ENCODE assay signal across 8 cellular contexts in genomic region chr1:92030701-92031107, GRCh38. TPM values are rescaled to one million over a fixed set of nuclear protein-coding genes. Genes with fewer than 3 reads are reported as not detected.
A peak's percentile ranks its signal among the peaks of the same experiment; 100 is the strongest.
DNase-seq lines count a peak whose midpoint lies in the region; ATAC-seq and TF ChIP-seq lines count a peak whose summit lies in the region.

No MANE protein-coding gene starts in this region.

- H3K27me3 Mint-ChIP-seq in type B pancreatic cell: peaks cover 14% of the 10 kb centered on the region

- CTCF ChIA-PET in HEK293T (lab: Yijun Ruan, JAX): interaction anchor here (0.6 to 0.7 kb wide), 3 partner anchors 10 to 34 kb away, joined by 3 to 5 read pairs (median 3); no protein-coding TSS in a partner anchor

- H3K36me3 ChIP-seq in hepatocyte (replicated peaks; ENCODE audit: insufficient read depth, low read depth) (no peaks in the 10 kb centered on the region), Karpas-422 (ENCODE audit: insufficient read depth, low read length) (no peaks in the 10 kb centered on the region)

- H3K4me1 Mint-ChIP-seq in type B pancreatic cell (ENCODE audit: unreplicated experiment): peaks cover 10% of the 10 kb centered on the region

- H3K4me3 ChIP-seq in WI38 (ENCODE audit: low read depth, low read length): peak overlapping the region; percentile 69
- H3K4me3 ChIP-seq in hepatocyte: peak overlapping the region; percentile 82
- H3K4me3 ChIP-seq in Karpas-422 (ENCODE audit: low read length): no peak overlapping the region

- peak overlapping the region; percentile 63 for H3K27ac ChIP-seq in hepatocyte
- H3K27ac ChIP-seq in Karpas-422 (ENCODE audit: low read length): no peak overlapping the region

- H3K27me3 ChIP-seq in hepatocyte (no peaks in the 10 kb centered on the region), Karpas-422 (ENCODE audit: low read length) (peaks cover 2% of the 10 kb centered on the region; the same call in 1 of the 2 replicates)

- ATAC-seq in HG02759 (IDR thresholded peaks at IDR 0.05; ENCODE audit: unreplicated experiment): no peak

- H2AFZ ChIP-seq in hepatocyte: peak overlapping the region; percentile 99
- no peak overlapping the region for H2AFZ ChIP-seq in Karpas-422 (ENCODE audit: low read length)

- TF ChIP-seq CTCF in WI38 (IDR thresholded peaks at IDR 0.05; ENCODE audit: low read depth, low read length) (no peak), hepatocyte (IDR thresholded peaks at IDR 0.05; ENCODE audit: poor library complexity) (no peak), type B pancreatic cell (conservative IDR thresholded peaks at IDR 0.05) (no peak)

- no peaks in the 10 kb centered on the region for H3K79me2 ChIP-seq in hepatocyte
- no peaks in the 10 kb centered on the region for H3K79me2 ChIP-seq in Karpas-422 (ENCODE audit: low read length)

- H3K9me3 ChIP-seq in hepatocyte (ENCODE audit: low read depth) (no peaks in the 10 kb centered on the region), Karpas-422 (ENCODE audit: low read length) (no peaks in the 10 kb centered on the region)

- H4K20me1 ChIP-seq in hepatocyte (ENCODE audit: insufficient read depth, poor library complexity, severe bottlenecking) (no peaks in the 10 kb centered on the region), Karpas-422 (ENCODE audit: insufficient read depth, low read depth, low read length) (no peaks in the 10 kb centered on the region)

- DNase-seq in A172 (ENCODE audit: low spot score) (peak; percentile 69), HEK293T (ENCODE audit: extremely low spot score) (peak; percentile 40), hepatocyte (ENCODE audit: low spot score) (peak; percentile 54), type B pancreatic cell (ENCODE audit: extremely low spot score, unreplicated experiment) (no peak), Karpas-422 (no peak)
- no peak for DNase-seq in stimulated activated CD4-positive, alpha-beta T cell treated with anti-CD3 and anti-CD28 coated beads, Interleukin-4, amount 100 ng/mL, for 1 hour

- no peak overlapping the region for H3K9ac ChIP-seq in Karpas-422 (ENCODE audit: low read length)

- WGBS in hepatocyte (ENCODE audit: low lambda C conversion rate, missing lambda C conversion rate): 16% methylated on average over 4 of the region's 4 CpGs

- no peaks in the 10 kb centered on the region for H3K9me3 Mint-ChIP-seq in type B pancreatic cell

- H3K4me3 Mint-ChIP-seq in type B pancreatic cell: peak overlapping the region; percentile 83

- H3K27ac Mint-ChIP-seq in type B pancreatic cell: peak overlapping the region; percentile 41

- H3K9me2 ChIP-seq in hepatocyte (replicated peaks; ENCODE audit: insufficient read depth) (no peaks in the 10 kb centered on the region), Karpas-422 (replicated peaks; ENCODE audit: insufficient read depth, low read length) (no peaks in the 10 kb centered on the region)

- H3K4me2 ChIP-seq in hepatocyte: peak overlapping the region; percentile 100
- H3K4me2 ChIP-seq in Karpas-422 (ENCODE audit: low read depth, low read length, poor library complexity, severe bottlenecking): no peak overlapping the region

- POLR2A ChIA-PET in HEK293T (lab: Yijun Ruan, JAX): interaction anchor here (0.8 to 1.4 kb wide), 5 partner anchors 9 to 121 kb away, joined by 3 to 6 read pairs (median 4); no protein-coding TSS in a partner anchor

- H3K36me3 Mint-ChIP-seq in type B pancreatic cell: no peaks in the 10 kb centered on the region

- H3K4me1 ChIP-seq in hepatocyte (ENCODE audit: insufficient read depth): peaks cover 4% of the 10 kb centered on the region
- H3K4me1 ChIP-seq in Karpas-422 (ENCODE audit: low read length): no peaks in the 10 kb centered on the region

TF ChIP-seq in HEK293T, 16 proteins besides CTCF, POLR2A, EP300 and RAD21:
- TF ChIP-seq HDGF (IDR thresholded peaks at IDR 0.05; ENCODE audit: borderline replicate concordance) (0 out of 2 replicates have a peak, but pooled peaks have one; percentile 70), BHLHE40 (IDR thresholded peaks at IDR 0.05; ENCODE audit: borderline replicate concordance) (no peak), FOXA1 (IDR thresholded peaks at IDR 0.05) (no peak)

RNA-seq across cellular contexts. Expression of gene EPHX4, which starts 0.9 kb away (rescaled TPM):
- total RNA-seq in A172 (2014; rRNA removed; shearing (Covaris generic)): 8.3 and 8.9 TPM in 2 replicates
- 3.4 and 4.5 TPM in 2 replicates for total RNA-seq in hepatocyte
- 2.9 and 5.2 TPM in 2 replicates for polyA plus RNA-seq in hepatocyte
- total RNA-seq in type B pancreatic cell (ENCODE audit: low replicate concordance): 0.63 and 0.64 TPM in 2 replicates
- total RNA-seq in Karpas-422 (2014; rRNA removed; shearing (Covaris generic); ENCODE audit: low replicate concordance): not detected in 2 replicates

RNA-seq across cellular contexts. Expression of gene SETSIP, which starts 44.5 kb away (rescaled TPM):
- 1.00 TPM in 1 of 2 replicates, not detected in the other for total RNA-seq in A172 (2014; rRNA removed; shearing (Covaris generic))
- not detected in 2 replicates for total RNA-seq in hepatocyte
- not detected in 2 replicates for polyA plus RNA-seq in hepatocyte
- total RNA-seq in type B pancreatic cell (ENCODE audit: low replicate concordance): not detected in 2 replicates
- total RNA-seq in Karpas-422 (2014; rRNA removed; shearing (Covaris generic); ENCODE audit: low replicate concordance): 0.32 and 0.89 TPM in 2 replicates

RNA-seq across cellular contexts. Expression of gene BTBD8, which starts 49.4 kb away (rescaled TPM):
- total RNA-seq in A172 (2014; rRNA removed; shearing (Covaris generic)): 2.4 and 3.4 TPM in 2 replicates
- total RNA-seq in hepatocyte (6.0 and 6.1 TPM in 2 replicates), type B pancreatic cell (ENCODE audit: low replicate concordance) (2.6 and 4.8 TPM in 2 replicates)
- 2.4 TPM in 2 replicates for polyA plus RNA-seq in hepatocyte
- 0.29 and 0.86 TPM in 2 replicates for total RNA-seq in Karpas-422 (2014; rRNA removed; shearing (Covaris generic); ENCODE audit: low replicate concordance)

Comparison
In these comparisons a context has a peak if more than half of its experiments do, and no peak if none do; other contexts are left out.
1. DNase-seq: peak in A172 (single experiment), HEK293T (single experiment) and hepatocyte (single experiment); none in type B pancreatic cell (single experiment), Karpas-422 (single experiment) and stimulated activated CD4-positive, alpha-beta T cell treated with anti-CD3 and anti-CD28 coated beads, Interleukin-4, amount 100 ng/mL, for 1 hour (single experiment).